Comparison of ENCODE assay signal across 7 cellular contexts in the genomic region with DNA sequence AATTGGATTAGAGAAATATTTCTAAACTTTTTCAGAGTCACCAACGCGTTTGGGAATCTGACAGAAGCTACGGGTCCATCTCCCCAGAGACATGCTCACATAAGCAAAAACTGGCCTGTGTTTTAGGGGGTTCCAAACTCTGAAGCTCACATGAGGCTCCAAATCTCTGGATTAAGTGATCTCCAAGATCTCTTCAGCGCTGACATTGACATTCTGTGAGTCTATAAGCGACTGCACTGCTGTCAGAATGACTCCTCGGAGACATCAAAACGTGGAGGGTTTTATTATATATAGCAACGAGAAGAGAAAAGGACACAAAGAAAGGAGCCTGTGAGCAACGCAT. TPM values are rescaled to one million over a fixed set of nuclear protein-coding genes. Genes with fewer than 3 reads are reported as not detected.
DNase-seq lines count a peak whose midpoint lies in the region; ATAC-seq and TF ChIP-seq lines count a peak whose summit lies in the region.

No MANE protein-coding gene starts in this region.

- peaks cover 15% of the 10 kb centered on the region for H3K4me1 ChIP-seq in HUES48 (ENCODE audit: control insufficient read depth, insufficient read depth, low read length)

- no peaks in the 10 kb centered on the region for H3K36me3 ChIP-seq in HUES48 (ENCODE audit: control insufficient read depth, insufficient read depth, low read length)
- H3K36me3 ChIP-seq in kidney epithelial cell (ENCODE audit: control insufficient read depth, insufficient read depth, low read length): no peaks in the 10 kb centered on the region

- H3K9me3 Mint-ChIP-seq in activated naive CD8-positive, alpha-beta T cell treated with anti-CD3 and anti-CD28 coated beads for 36 hours: no peaks in the 10 kb centered on the region

- H3K4me3 ChIP-seq in HUES48 (ENCODE audit: low read depth, low read length) (peak overlapping the region; percentile 45), kidney epithelial cell (ENCODE audit: low read depth, low read length) (peak overlapping the region; percentile 34)

- H3K9ac ChIP-seq in HUES48 (ENCODE audit: low read depth, low read length): no peak overlapping the region

- H3K27ac ChIP-seq in HUES48 (ENCODE audit: low read depth, low read length): no peak overlapping the region
- H3K27ac ChIP-seq in substantia nigra (ENCODE audit: low read depth, low read length, poor library complexity, severe bottlenecking): peak overlapping the region; percentile 84

- TF ChIP-seq CTCF in kidney epithelial cell (IDR thresholded peaks at IDR 0.05; ENCODE audit: insufficient read depth, low read length, poor library complexity, severe bottlenecking): no peak

- DNase-seq in activated naive CD8-positive, alpha-beta T cell treated with anti-CD3 and anti-CD28 coated beads for 36 hours: no peak
- DNase-seq in kidney epithelial cell (ENCODE audit: low read depth): no peak
- DNase-seq in substantia nigra (lab: John Stamatoyannopoulos, UW): peak in 2 of 49 donors; percentile 35 to 40
- no peak for DNase-seq in MV-4-11 (lab: John Stamatoyannopoulos, UW)
- DNase-seq in SHP77 (lab: John Stamatoyannopoulos, UW): no peak

- H3K27me3 Mint-ChIP-seq in activated naive CD8-positive, alpha-beta T cell treated with anti-CD3 and anti-CD28 coated beads for 36 hours: peaks cover 7% of the 10 kb centered on the region

- no peaks in the 10 kb centered on the region for H3K36me3 Mint-ChIP-seq in activated naive CD8-positive, alpha-beta T cell treated with anti-CD3 and anti-CD28 coated beads for 36 hours

- ATAC-seq in HG02884 (IDR thresholded peaks at IDR 0.05; ENCODE audit: unreplicated experiment): no peak

- peaks cover 29% of the 10 kb centered on the region for H3K4me1 Mint-ChIP-seq in activated naive CD8-positive, alpha-beta T cell treated with anti-CD3 and anti-CD28 coated beads for 36 hours

- peaks cover 19% of the 10 kb centered on the region for H3K27me3 ChIP-seq in HUES48 (ENCODE audit: control insufficient read depth, insufficient read depth, low read length)
- H3K27me3 ChIP-seq in kidney epithelial cell (ENCODE audit: control insufficient read depth, insufficient read depth, low read length): no peaks in the 10 kb centered on the region

- H3K4me3 Mint-ChIP-seq in activated naive CD8-positive, alpha-beta T cell treated with anti-CD3 and anti-CD28 coated beads for 36 hours: peak overlapping the region; percentile 75

- peak overlapping the region; percentile 83 for H3K27ac Mint-ChIP-seq in activated naive CD8-positive, alpha-beta T cell treated with anti-CD3 and anti-CD28 coated beads for 36 hours

- no peaks in the 10 kb centered on the region for H3K9me3 ChIP-seq in HUES48 (ENCODE audit: control insufficient read depth, insufficient read depth, low read length)

RNA-seq across cellular contexts. Expression of a gene that starts 0.6 kb away (rescaled TPM):
- 1 to 10 TPM; 5.2 to 8.2 TPM for total RNA-seq in activated naive CD8-positive, alpha-beta T cell treated with anti-CD3 and anti-CD28 coated beads for 36 hours
- 10.1 and 12.0 TPM in 2 replicates for total RNA-seq in kidney epithelial cell
